ENCODE assay signal across 17 cellular contexts in genomic region chrX:49103637-49104036, GRCh38. TPM values are rescaled to one million over a fixed set of nuclear protein-coding genes. Genes with fewer than 3 reads are reported as not detected.
A peak's percentile ranks its signal among the peaks of the same experiment; 100 is the strongest.
DNase-seq lines count a peak whose midpoint lies in the region; ATAC-seq, FAIRE-seq and TF ChIP-seq lines count a peak whose summit lies in the region.
"Had no signal": no experiment of that assay in that cellular context is flagged by ENCODE, and none has a peak within 500 bp of the region (broad histone marks: within the 10 kb centered on the region; RNA-seq: fewer than 3 reads in every experiment).

No MANE protein-coding gene starts in this region.

- no peaks in the 10 kb centered on the region for H3K79me2 ChIP-seq in HepG2 (ENCODE audit: insufficient read depth, low read length)

- WGBS in HepG2 (ENCODE audit: low lambda C conversion rate), result 15% methylated on average over 2 of the region's 3 CpGs
- 23% methylated on average over 3 of the region's 3 CpGs for WGBS in right lobe of liver (ENCODE audit: insufficient coverage, low coverage, low lambda C conversion rate, missing lambda C conversion rate)

- no peak for ATAC-seq in HepG2
- ATAC-seq in right lobe of liver, result no peak
- ATAC-seq in T-helper 17 cell, result no peak
- ATAC-seq: Right ventricle myocardium inferior, T-cell had no signal

- no peak overlapping the region for H3K4me2 ChIP-seq in HepG2 (ENCODE audit: low read depth, low read length)
- H3K4me2 ChIP-seq: SK-N-SH had no signal

- H3K36me3 Mint-ChIP-seq in T-helper 17 cell (ENCODE audit: low read depth), result no peaks in the 10 kb centered on the region
- H3K36me3 Mint-ChIP-seq: CD4-positive, CD25-positive, alpha-beta regulatory T cell; T-cell had no signal

- FAIRE-seq in HepG2 (lab: Jason Lieb, UNC), result no peak
- FAIRE-seq: HTR-8/SVneo had no signal

- TF ChIP-seq RAD21 in HepG2 (CRISPR knock-in tag; IDR thresholded peaks at IDR 0.05), result no peak

- DNase-seq in HepG2 (ENCODE audit: low spot score), result peak; percentile 27
- no peak for DNase-seq in right lobe of liver
- DNase-seq in T-helper 17 cell, result no peak
- DNase-seq in HT-29 (ENCODE audit: low spot score), result no peak
- no peak for DNase-seq in SIG-M5 treated with dmso at 0.1 percent for 504 hours (lab: John Stamatoyannopoulos, UW; ENCODE audit: unreplicated experiment)
- DNase-seq: ACHN; Caco-2; CD4-positive, CD25-positive, alpha-beta regulatory T cell; MV-4-11; NCI-H2029; NCI-H2171; NCI-H774; SK-N-SH; T-cell had no signal

- H3K4me3 ChIP-seq in HepG2 (replicated peaks in 1 of 3; ENCODE audit: insufficient read depth in 1 of 3, low read depth in 2 of 3, low read length in 3 of 3) (no peak overlapping the region), right lobe of liver (no peak overlapping the region)
- H3K4me3 ChIP-seq: HAP-1 had no signal

- POLR2A ChIA-PET in HepG2 (lab: Yijun Ruan, JAX), result no interaction called here

- in situ Hi-C loops in HepG2 (cut with HindIII; ENCODE audit: extremely low pct_ligation_motif_present, low pct_unique_long_range_greater_than_20kb), result no loop called here

- H4K20me1 ChIP-seq in HepG2 (ENCODE audit: insufficient read depth, low read length), result no peaks in the 10 kb centered on the region

- H3K27ac Mint-ChIP-seq in T-helper 17 cell, result peak overlapping the region; percentile 37
- H3K27ac Mint-ChIP-seq: CD4-positive, CD25-positive, alpha-beta regulatory T cell; T-cell had no signal

- BruUV-seq in HepG2 (replicated peaks; lab: Mats Ljungman, UMichigan), result no TSS peak

- no peak for TF ChIP-seq EP300 in HepG2 (IDR thresholded peaks at IDR 0.05; ENCODE audit: low read depth in 2 of 2, low read length in 2 of 2)
- no peak for TF ChIP-seq EP300 in HepG2 (CRISPR knock-in tag; IDR thresholded peaks at IDR 0.05; ENCODE audit: borderline replicate concordance)

- H3K27me3 ChIP-seq in HepG2 (ENCODE audit: control insufficient read depth in 1 of 2, insufficient read depth in 2 of 2, low read length in 2 of 2) (no peaks in the 10 kb centered on the region), right lobe of liver (no peaks in the 10 kb centered on the region)

- H3K9me3 ChIP-seq in HepG2 (ENCODE audit: low read length) (no peaks in the 10 kb centered on the region), right lobe of liver (no peaks in the 10 kb centered on the region), T-helper 17 cell (ENCODE audit: control insufficient read depth, low read length, poor library complexity, severe bottlenecking) (no peaks in the 10 kb centered on the region)
- H3K9me3 ChIP-seq: Caco-2, HAP-1, SK-N-SH had no signal

- H3K4me1 Mint-ChIP-seq in T-helper 17 cell, result peaks cover 3% of the 10 kb centered on the region

- H2AFZ ChIP-seq in HepG2 (ENCODE audit: low read length), result no peak overlapping the region

- TF ChIP-seq CTCF in HepG2 (CRISPR knock-in tag; IDR thresholded peaks at IDR 0.05) (no peak), right lobe of liver (IDR thresholded peaks at IDR 0.05) (no peak)

- H3K4me1 ChIP-seq in HepG2 (ENCODE audit: insufficient read depth, low read length) (peaks cover 29% of the 10 kb centered on the region), right lobe of liver (peaks cover 0 to 9% (median 0%) of the 10 kb centered on the region in 4 donors)
- H3K4me1 ChIP-seq: Caco-2 had no signal

- 0 out of 5 replicates have a peak, but pooled peaks cover 0 to 7% of the 10 kb centered on the region in 2 experiments for H3K36me3 ChIP-seq in HepG2 (replicated peaks in 1 of 2; ENCODE audit: control insufficient read depth in 1 of 2, insufficient read depth in 2 of 2, low read length in 2 of 2)
- no peaks in the 10 kb centered on the region for H3K36me3 ChIP-seq in right lobe of liver
- H3K36me3 ChIP-seq: HAP-1 had no signal

- no peak overlapping the region for H3K9ac ChIP-seq in HepG2 (ENCODE audit: insufficient read depth, low read depth, low read length)
- H3K9ac ChIP-seq: SK-N-SH had no signal

- H3K4me3 Mint-ChIP-seq in T-helper 17 cell, result no peak overlapping the region
- H3K4me3 Mint-ChIP-seq: T-cell had no signal

- TF ChIP-seq POLR2A in HepG2 (IDR thresholded peaks at IDR 0.05; ENCODE audit: insufficient read depth in 1 of 2, low read depth in 2 of 2, low read length in 2 of 2) (no peak), right lobe of liver (IDR thresholded peaks at IDR 0.05) (no peak)

- CTCF ChIA-PET in HepG2 (lab: Yijun Ruan, JAX; ENCODE audit: low intra/inter-chr PET ratio, low total read pairs), result no interaction called here

- intact Hi-C loops in HepG2 (cut with micrococcal nuclease; ENCODE audit: unreplicated experiment) (no loop called here), right lobe of liver (cut with DNase I) (no loop called here)

- H3K27ac ChIP-seq in HepG2 (ENCODE audit: extremely low read length, insufficient read depth, low read length) (peak overlapping the region; percentile 40), right lobe of liver (peak overlapping the region in 1 of 3 donors; percentile 59)

- H3K27me3 Mint-ChIP-seq in T-helper 17 cell, result no peaks in the 10 kb centered on the region
- H3K27me3 Mint-ChIP-seq: CD4-positive, CD25-positive, alpha-beta regulatory T cell; T-cell had no signal

RNA-seq across cellular contexts. Expression of gene GPKOW, which starts 19.9 kb away (rescaled TPM):
- 18.7 and 21.5 TPM in 2 replicates for total RNA-seq in HepG2 (2016; rRNA removed; fragmentation: Illumina TruSeq; extraction: Trizol)
- 1.9 and 2.4 TPM in 2 replicates for total RNA-seq in HepG2 (2016; cell fraction: cytosol; rRNA removed; fragmentation: Illumina TruSeq; extraction: Trizol; ENCODE audit: low read depth)
- total RNA-seq in HepG2 (2016; cell fraction: insoluble cytoplasmic fraction; rRNA removed; fragmentation: Illumina TruSeq; extraction: Trizol), result 17.8 and 20.5 TPM in 2 replicates
- total RNA-seq in HepG2 (2016; cell fraction: membrane; rRNA removed; fragmentation: Illumina TruSeq; extraction: Trizol), result 4.0 and 4.1 TPM in 2 replicates
- total RNA-seq in HepG2 (2016; cell fraction: nucleus; rRNA removed; fragmentation: Illumina TruSeq; extraction: Trizol), result 7.2 and 9.0 TPM in 2 replicates
- polyA plus RNA-seq in HepG2 (2011; rRNA removed), result 22.6 and 26.2 TPM in 2 replicates
- 27.2 and 29.3 TPM in 2 replicates for polyA plus RNA-seq in HepG2 (2011; cell fraction: cytosol; rRNA removed)
- polyA plus RNA-seq in HepG2 (2011; cell fraction: nucleus; rRNA removed), result 11.7 and 13.7 TPM in 2 replicates
- polyA plus RNA-seq in HepG2 (2012), result 14.0 and 17.6 TPM in 2 replicates
- polyA plus RNA-seq in HepG2 (2016; cell fraction: cytosol; fragmentation: Illumina TruSeq; extraction: Trizol; ENCODE audit: low read depth), result 1.6 and 2.0 TPM in 2 replicates
- 21.6 and 21.9 TPM in 2 replicates for polyA plus RNA-seq in HepG2 (2016; cell fraction: insoluble cytoplasmic fraction; fragmentation: Illumina TruSeq; extraction: Trizol; ENCODE audit: low read depth)
- polyA plus RNA-seq in HepG2 (2016; cell fraction: membrane; fragmentation: Illumina TruSeq; extraction: Trizol; ENCODE audit: low read depth), result 2.3 and 2.5 TPM in 2 replicates
- polyA plus RNA-seq in HepG2 (2016; cell fraction: nucleus; fragmentation: Illumina TruSeq; extraction: Trizol; ENCODE audit: insufficient read depth, low read depth), result 11.4 and 12.8 TPM in 2 replicates
- polyA minus RNA-seq in HepG2 (2011; rRNA and poly(A)+ RNA removed; ENCODE audit: low replicate concordance), result 10.7 and 22.1 TPM in 2 replicates
- 9.2 and 12.6 TPM in 2 replicates for polyA minus RNA-seq in HepG2 (2011; cell fraction: cytosol; rRNA and poly(A)+ RNA removed)
- polyA minus RNA-seq in HepG2 (2011; cell fraction: nucleus; rRNA and poly(A)+ RNA removed), result 8.0 and 8.5 TPM in 2 replicates
- total RNA-seq in right lobe of liver, result 10 to 100 TPM in 3 of 6 experiments, 1 to 10 TPM in 3; 9.3 to 14.9 (median 10.2) TPM
- total RNA-seq in T-helper 17 cell, result 10 to 100 TPM; 13.5 to 14.4 TPM
- 39.4 and 41.6 TPM in 2 replicates for total RNA-seq in HT-29 (2014; rRNA removed; shearing (Covaris generic))

RNA-seq across cellular contexts. Expression of gene WDR45, which starts 23.9 kb away (rescaled TPM):
- total RNA-seq in HepG2 (2016; rRNA removed; fragmentation: Illumina TruSeq; extraction: Trizol) (14.0 and 16.4 TPM in 2 replicates), right lobe of liver (10 to 100 TPM; 31.8 to 65.2 (median 47.9) TPM), T-helper 17 cell (10 to 100 TPM; 69.9 to 73.5 TPM)
- 18.4 and 20.2 TPM in 2 replicates for total RNA-seq in HepG2 (2016; cell fraction: cytosol; rRNA removed; fragmentation: Illumina TruSeq; extraction: Trizol; ENCODE audit: low read depth)
- total RNA-seq in HepG2 (2016; cell fraction: insoluble cytoplasmic fraction; rRNA removed; fragmentation: Illumina TruSeq; extraction: Trizol), result 16.0 and 19.4 TPM in 2 replicates
- 18.8 and 22.7 TPM in 2 replicates for total RNA-seq in HepG2 (2016; cell fraction: membrane; rRNA removed; fragmentation: Illumina TruSeq; extraction: Trizol)
- 17.9 and 19.4 TPM in 2 replicates for total RNA-seq in HepG2 (2016; cell fraction: nucleus; rRNA removed; fragmentation: Illumina TruSeq; extraction: Trizol)
- polyA plus RNA-seq in HepG2 (2011; rRNA removed), result 65.5 and 91.1 TPM in 2 replicates
- polyA plus RNA-seq in HepG2 (2011; cell fraction: cytosol; rRNA removed), result 48.7 and 57.4 TPM in 2 replicates
- polyA plus RNA-seq in HepG2 (2011; cell fraction: nucleus; rRNA removed), result 386 and 474 TPM in 2 replicates
- polyA plus RNA-seq in HepG2 (2012), result 30.1 and 49.9 TPM in 2 replicates
- polyA plus RNA-seq in HepG2 (2016; cell fraction: cytosol; fragmentation: Illumina TruSeq; extraction: Trizol; ENCODE audit: low read depth), result 15.5 and 17.3 TPM in 2 replicates
- polyA plus RNA-seq in HepG2 (2016; cell fraction: insoluble cytoplasmic fraction; fragmentation: Illumina TruSeq; extraction: Trizol; ENCODE audit: low read depth), result 18.7 and 19.8 TPM in 2 replicates
- 14.2 and 18.3 TPM in 2 replicates for polyA plus RNA-seq in HepG2 (2016; cell fraction: membrane; fragmentation: Illumina TruSeq; extraction: Trizol; ENCODE audit: low read depth)
- 44.7 and 54.6 TPM in 2 replicates for polyA plus RNA-seq in HepG2 (2016; cell fraction: nucleus; fragmentation: Illumina TruSeq; extraction: Trizol; ENCODE audit: insufficient read depth, low read depth)
- polyA minus RNA-seq in HepG2 (2011; rRNA and poly(A)+ RNA removed; ENCODE audit: low replicate concordance), result 64.1 and 271 TPM in 2 replicates
- polyA minus RNA-seq in HepG2 (2011; cell fraction: cytosol; rRNA and poly(A)+ RNA removed), result 14.8 and 18.8 TPM in 2 replicates
- 53.6 and 83.3 TPM in 2 replicates for polyA minus RNA-seq in HepG2 (2011; cell fraction: nucleus; rRNA and poly(A)+ RNA removed)
- 46.5 and 65.5 TPM in 2 replicates for total RNA-seq in HT-29 (2014; rRNA removed; shearing (Covaris generic))

RNA-seq across cellular contexts. Expression of gene PRAF2, which starts 29.8 kb away (rescaled TPM):
- total RNA-seq in HepG2 (2016; rRNA removed; fragmentation: Illumina TruSeq; extraction: Trizol) (0.33 TPM in 1 of 2 replicates, not detected in the other), right lobe of liver (10 to 100 TPM in 1 of 6 experiments, 1 to 10 TPM in 5; 3.1 to 11.2 (median 5.1) TPM), T-helper 17 cell (10 to 100 TPM; 18.8 to 20.6 TPM)
- total RNA-seq in HepG2 (2016; cell fraction: cytosol; rRNA removed; fragmentation: Illumina TruSeq; extraction: Trizol; ENCODE audit: low read depth), result not detected in 2 replicates
- total RNA-seq in HepG2 (2016; cell fraction: insoluble cytoplasmic fraction; rRNA removed; fragmentation: Illumina TruSeq; extraction: Trizol), result 0.37 TPM in 1 of 2 replicates, not detected in the other
- not detected in 2 replicates for total RNA-seq in HepG2 (2016; cell fraction: membrane; rRNA removed; fragmentation: Illumina TruSeq; extraction: Trizol)
- 1.0 TPM in 1 of 2 replicates, not detected in the other for total RNA-seq in HepG2 (2016; cell fraction: nucleus; rRNA removed; fragmentation: Illumina TruSeq; extraction: Trizol)
- 2.6 and 4.3 TPM in 2 replicates for polyA plus RNA-seq in HepG2 (2011; rRNA removed)
- 0.94 and 1.1 TPM in 2 replicates for polyA plus RNA-seq in HepG2 (2011; cell fraction: cytosol; rRNA removed)
- polyA plus RNA-seq in HepG2 (2011; cell fraction: nucleus; rRNA removed), result 16.4 and 19.7 TPM in 2 replicates
- polyA plus RNA-seq in HepG2 (2012), result 2.0 and 3.1 TPM in 2 replicates
- 0.26 TPM in 1 of 2 replicates, not detected in the other for polyA plus RNA-seq in HepG2 (2016; cell fraction: cytosol; fragmentation: Illumina TruSeq; extraction: Trizol; ENCODE audit: low read depth)
- polyA plus RNA-seq in HepG2 (2016; cell fraction: insoluble cytoplasmic fraction; fragmentation: Illumina TruSeq; extraction: Trizol; ENCODE audit: low read depth), result 0.58 TPM in 1 of 2 replicates, not detected in the other
- polyA plus RNA-seq in HepG2 (2016; cell fraction: membrane; fragmentation: Illumina TruSeq; extraction: Trizol; ENCODE audit: low read depth), result 0.17 and 0.50 TPM in 2 replicates
- 3.4 and 4.5 TPM in 2 replicates for polyA plus RNA-seq in HepG2 (2016; cell fraction: nucleus; fragmentation: Illumina TruSeq; extraction: Trizol; ENCODE audit: insufficient read depth, low read depth)
- polyA minus RNA-seq in HepG2 (2011; rRNA and poly(A)+ RNA removed; ENCODE audit: low replicate concordance), result 0.84 and 7.9 TPM in 2 replicates
- not detected in 2 replicates for polyA minus RNA-seq in HepG2 (2011; cell fraction: cytosol; rRNA and poly(A)+ RNA removed)
- polyA minus RNA-seq in HepG2 (2011; cell fraction: nucleus; rRNA and poly(A)+ RNA removed), result 1.7 and 5.3 TPM in 2 replicates
- 0.15 and 0.57 TPM in 2 replicates for total RNA-seq in HT-29 (2014; rRNA removed; shearing (Covaris generic))

RNA-seq across cellular contexts. Expression of gene CCDC120, which starts 44.8 kb away (rescaled TPM):
- total RNA-seq in HepG2 (2016; rRNA removed; fragmentation: Illumina TruSeq; extraction: Trizol), result 0.89 and 1.3 TPM in 2 replicates
- total RNA-seq in HepG2 (2016; cell fraction: cytosol; rRNA removed; fragmentation: Illumina TruSeq; extraction: Trizol; ENCODE audit: low read depth), result 0.30 and 0.44 TPM in 2 replicates
- total RNA-seq in HepG2 (2016; cell fraction: insoluble cytoplasmic fraction; rRNA removed; fragmentation: Illumina TruSeq; extraction: Trizol), result 0.61 and 1.2 TPM in 2 replicates
- 0.83 and 0.90 TPM in 2 replicates for total RNA-seq in HepG2 (2016; cell fraction: membrane; rRNA removed; fragmentation: Illumina TruSeq; extraction: Trizol)
- 1.0 and 2.0 TPM in 2 replicates for total RNA-seq in HepG2 (2016; cell fraction: nucleus; rRNA removed; fragmentation: Illumina TruSeq; extraction: Trizol)
- 3.2 and 3.7 TPM in 2 replicates for polyA plus RNA-seq in HepG2 (2011; rRNA removed)
- 1.7 and 2.1 TPM in 2 replicates for polyA plus RNA-seq in HepG2 (2011; cell fraction: cytosol; rRNA removed)
- 11.3 and 13.0 TPM in 2 replicates for polyA plus RNA-seq in HepG2 (2011; cell fraction: nucleus; rRNA removed)
- 3.2 and 3.9 TPM in 2 replicates for polyA plus RNA-seq in HepG2 (2012)
- 0.15 and 0.16 TPM in 2 replicates for polyA plus RNA-seq in HepG2 (2016; cell fraction: cytosol; fragmentation: Illumina TruSeq; extraction: Trizol; ENCODE audit: low read depth)
- 2.4 and 3.0 TPM in 2 replicates for polyA plus RNA-seq in HepG2 (2016; cell fraction: insoluble cytoplasmic fraction; fragmentation: Illumina TruSeq; extraction: Trizol; ENCODE audit: low read depth)
- polyA plus RNA-seq in HepG2 (2016; cell fraction: membrane; fragmentation: Illumina TruSeq; extraction: Trizol; ENCODE audit: low read depth), result 0.78 and 1.0 TPM in 2 replicates
- polyA plus RNA-seq in HepG2 (2016; cell fraction: nucleus; fragmentation: Illumina TruSeq; extraction: Trizol; ENCODE audit: insufficient read depth, low read depth), result 7.3 TPM in 2 replicates
- polyA minus RNA-seq in HepG2 (2011; rRNA and poly(A)+ RNA removed; ENCODE audit: low replicate concordance), result 3.1 and 4.9 TPM in 2 replicates
- 1.3 and 1.4 TPM in 2 replicates for polyA minus RNA-seq in HepG2 (2011; cell fraction: cytosol; rRNA and poly(A)+ RNA removed)
- 2.8 and 4.2 TPM in 2 replicates for polyA minus RNA-seq in HepG2 (2011; cell fraction: nucleus; rRNA and poly(A)+ RNA removed)
- total RNA-seq in right lobe of liver, result 10 to 100 TPM in 1 of 6 experiments, 1 to 10 TPM in 5; 3.3 to 12.1 (median 4.5) TPM
- total RNA-seq in T-helper 17 cell, result 10 to 100 TPM; 10.8 to 11.8 TPM
- 10.6 and 12.6 TPM in 2 replicates for total RNA-seq in HT-29 (2014; rRNA removed; shearing (Covaris generic))

RNA-seq across cellular contexts. Expression of gene MAGIX, which starts 58.9 kb away (rescaled TPM):
- total RNA-seq in HepG2 (2016; rRNA removed; fragmentation: Illumina TruSeq; extraction: Trizol), result 1.0 and 1.2 TPM in 2 replicates
- total RNA-seq in HepG2 (2016; cell fraction: cytosol; rRNA removed; fragmentation: Illumina TruSeq; extraction: Trizol; ENCODE audit: low read depth), result 0.35 and 0.40 TPM in 2 replicates
- total RNA-seq in HepG2 (2016; cell fraction: insoluble cytoplasmic fraction; rRNA removed; fragmentation: Illumina TruSeq; extraction: Trizol), result 0.65 and 1.4 TPM in 2 replicates
- total RNA-seq in HepG2 (2016; cell fraction: membrane; rRNA removed; fragmentation: Illumina TruSeq; extraction: Trizol), result 0.65 and 0.90 TPM in 2 replicates
- 0.78 and 0.85 TPM in 2 replicates for total RNA-seq in HepG2 (2016; cell fraction: nucleus; rRNA removed; fragmentation: Illumina TruSeq; extraction: Trizol)
- 0.37 and 0.63 TPM in 2 replicates for polyA plus RNA-seq in HepG2 (2011; rRNA removed)
- polyA plus RNA-seq in HepG2 (2011; cell fraction: cytosol; rRNA removed), result 0.35 and 1.4 TPM in 2 replicates
- polyA plus RNA-seq in HepG2 (2011; cell fraction: nucleus; rRNA removed), result 1.9 and 2.3 TPM in 2 replicates
- polyA plus RNA-seq in HepG2 (2012), result 0.21 and 0.40 TPM in 2 replicates
- 0.27 and 0.53 TPM in 2 replicates for polyA plus RNA-seq in HepG2 (2016; cell fraction: cytosol; fragmentation: Illumina TruSeq; extraction: Trizol; ENCODE audit: low read depth)
- 0.74 and 1.2 TPM in 2 replicates for polyA plus RNA-seq in HepG2 (2016; cell fraction: insoluble cytoplasmic fraction; fragmentation: Illumina TruSeq; extraction: Trizol; ENCODE audit: low read depth)
- 0.58 and 1.1 TPM in 2 replicates for polyA plus RNA-seq in HepG2 (2016; cell fraction: membrane; fragmentation: Illumina TruSeq; extraction: Trizol; ENCODE audit: low read depth)
- polyA plus RNA-seq in HepG2 (2016; cell fraction: nucleus; fragmentation: Illumina TruSeq; extraction: Trizol; ENCODE audit: insufficient read depth, low read depth), result 0.57 and 1.8 TPM in 2 replicates
- 0.60 and 1.7 TPM in 2 replicates for polyA minus RNA-seq in HepG2 (2011; rRNA and poly(A)+ RNA removed; ENCODE audit: low replicate concordance)
- polyA minus RNA-seq in HepG2 (2011; cell fraction: cytosol; rRNA and poly(A)+ RNA removed), result not detected in 2 replicates
- polyA minus RNA-seq in HepG2 (2011; cell fraction: nucleus; rRNA and poly(A)+ RNA removed), result 0.52 and 1.2 TPM in 2 replicates
- 10 to 100 TPM in 4 of 6 experiments, 1 to 10 TPM in 2; 8.8 to 24.0 (median 18.4) TPM for total RNA-seq in right lobe of liver
- total RNA-seq in T-helper 17 cell, result 1 to 10 TPM; 1.0 to 1.1 TPM
- 12.6 and 13.6 TPM in 2 replicates for total RNA-seq in HT-29 (2014; rRNA removed; shearing (Covaris generic))
